In genomic region chr6:18039481-18039880, GRCh38 we compare ENCODE assay signal across 25 cellular contexts. TPM values are rescaled to one million over a fixed set of nuclear protein-coding genes. Genes with fewer than 3 reads are reported as not detected.
DNase-seq lines count a peak whose midpoint lies in the region; ATAC-seq, FAIRE-seq and TF ChIP-seq lines count a peak whose summit lies in the region.
"Had no signal": no experiment of that assay in that cellular context is flagged by ENCODE, and none has a peak within 500 bp of the region (broad histone marks: within the 10 kb centered on the region; RNA-seq: fewer than 3 reads in every experiment).

No MANE protein-coding gene starts in this region.

- CTCF ChIA-PET in mammary epithelial cell (lab: Charles Lee; ENCODE audit: low non-redundant PET) = no interaction called here

- H3K27ac Mint-ChIP-seq in HFFc6 = peak overlapping the region; percentile 62
- H3K27ac Mint-ChIP-seq in astrocyte (ENCODE audit: unreplicated experiment) = no peak overlapping the region
- H3K27ac Mint-ChIP-seq: B cell; CD8-positive, alpha-beta T cell had no signal

- H3K36me3 ChIP-seq in astrocyte (ENCODE audit: insufficient read depth, low read length) (no peaks in the 10 kb centered on the region), mammary epithelial cell (ENCODE audit: insufficient read depth, low read length) (no peaks in the 10 kb centered on the region), heart right ventricle (no peaks in the 10 kb centered on the region)

- no peak overlapping the region for H3K4me3 ChIP-seq in astrocyte (ENCODE audit: insufficient read depth, low read depth, low read length)
- no peak overlapping the region for H3K4me3 ChIP-seq in mammary epithelial cell (replicated peaks in 1 of 3; ENCODE audit: insufficient read depth in 1 of 3, low read depth in 2 of 3, low read length in 3 of 3)
- no peak overlapping the region for H3K4me3 ChIP-seq in heart right ventricle

- H3K27ac ChIP-seq in astrocyte (ENCODE audit: low read depth, low read length) (no peak overlapping the region), foreskin keratinocyte (peak overlapping the region; percentile 19), mammary epithelial cell (ENCODE audit: insufficient read depth, low read depth, low read length) (no peak overlapping the region), heart right ventricle (no peak overlapping the region)
- H3K27ac ChIP-seq: C4-2B had no signal

- BruUV-seq in mammary epithelial cell (replicated peaks; lab: Mats Ljungman, UMichigan) = no TSS peak

- no peak for FAIRE-seq in astrocyte (lab: Jason Lieb, UNC)
- FAIRE-seq: GM18507, H54, HTR-8/SVneo had no signal

- H3K27me3 Mint-ChIP-seq in HFFc6 (ENCODE audit: insufficient read depth) = peaks cover 2% of the 10 kb centered on the region; the same call in 1 of the 2 replicates
- no peaks in the 10 kb centered on the region for H3K27me3 Mint-ChIP-seq in astrocyte (ENCODE audit: low read depth, unreplicated experiment)

- H3K9me3 Mint-ChIP-seq in HFFc6 = no peaks in the 10 kb centered on the region
- H3K9me3 Mint-ChIP-seq in astrocyte (ENCODE audit: unreplicated experiment) = no peaks in the 10 kb centered on the region
- H3K9me3 Mint-ChIP-seq: CD8-positive, alpha-beta T cell had no signal

- H3K4me1 Mint-ChIP-seq in HFFc6 (ENCODE audit: low read depth) = peaks cover 46% of the 10 kb centered on the region
- H3K4me1 Mint-ChIP-seq in astrocyte (ENCODE audit: low read depth, unreplicated experiment) = peaks cover 9% of the 10 kb centered on the region
- H3K4me1 Mint-ChIP-seq: B cell had no signal

- H4K20me1 ChIP-seq in astrocyte (ENCODE audit: insufficient read depth, low read length) (no peaks in the 10 kb centered on the region), mammary epithelial cell (ENCODE audit: insufficient read depth, low read length) (no peaks in the 10 kb centered on the region)

- ATAC-seq in foreskin keratinocyte (no peak), GM21447 (IDR thresholded peaks at IDR 0.05; ENCODE audit: unreplicated experiment) (no peak), heart right ventricle (no peak)
- ATAC-seq: CD8-positive, alpha-beta T cell had no signal

- no peak overlapping the region for H3K4me2 ChIP-seq in astrocyte (ENCODE audit: low read length)
- no peak overlapping the region for H3K4me2 ChIP-seq in mammary epithelial cell (ENCODE audit: insufficient read depth, low read depth, low read length)

- H3K9ac ChIP-seq in astrocyte (ENCODE audit: low read length) (no peak overlapping the region), mammary epithelial cell (ENCODE audit: insufficient read depth, low read length) (no peak overlapping the region)

- no peaks in the 10 kb centered on the region for H3K79me2 ChIP-seq in astrocyte (ENCODE audit: insufficient read depth, low read length)
- no peaks in the 10 kb centered on the region for H3K79me2 ChIP-seq in mammary epithelial cell (ENCODE audit: insufficient read depth, low read length)

- H3K27me3 ChIP-seq in astrocyte (ENCODE audit: insufficient read depth, low read length) (no peaks in the 10 kb centered on the region), foreskin keratinocyte (no peaks in the 10 kb centered on the region), mammary epithelial cell (ENCODE audit: insufficient read depth, low read length) (no peaks in the 10 kb centered on the region), heart right ventricle (no peaks in the 10 kb centered on the region)

- 100% methylated on average over 3 of the region's 3 CpGs for WGBS in mammary epithelial cell (ENCODE audit: low coverage, missing lambda C conversion rate)
- WGBS in heart right ventricle, 2 donors = 94% methylated on average over 3 of the region's 3 CpGs

- H2AFZ ChIP-seq in astrocyte (ENCODE audit: low read depth, low read length) (no peak overlapping the region), mammary epithelial cell (ENCODE audit: low read depth, low read length) (no peak overlapping the region)

- in situ Hi-C loops in mammary epithelial cell (cut with MboI; ENCODE audit: low sequenced_read_pairs in 2 of 2) = no loop called here

- DNase-seq in HFFc6 = no peak
- peak; percentile 44 for DNase-seq in astrocyte (ENCODE audit: low read depth)
- DNase-seq in foreskin keratinocyte = no peak
- no peak for DNase-seq in SIG-M5 (lab: John Stamatoyannopoulos, UW)
- no peak for DNase-seq in mammary epithelial cell
- DNase-seq in heart right ventricle = no peak
- DNase-seq: Calu3; CD8-positive, alpha-beta T cell; DMS79 treated with DMSO at 0.1 percent for 48 hours; KG1; MM.1S; NCI-H1417 treated with DMSO at 0.1 percent for 48 hours; NCI-H1694 treated with DMSO at 0.1 percent for 48 hours; NCI-H2081; NCI-H2227 treated with DMSO at 0.1 percent for 48 hours; NCI-H526 treated with DMSO at 0.1 percent for 48 hours; Right ventricle myocardium superior; RPMI8226; T-helper 1 cell had no signal

- H3K4me3 Mint-ChIP-seq in HFFc6 = no peak overlapping the region
- H3K4me3 Mint-ChIP-seq in astrocyte (ENCODE audit: unreplicated experiment) = no peak overlapping the region
- H3K4me3 Mint-ChIP-seq: B cell; CD8-positive, alpha-beta T cell had no signal

- dilution Hi-C loops in mammary epithelial cell (cut with HindIII; ENCODE audit: low sequenced_read_pairs) = no loop called here

- no peaks in the 10 kb centered on the region for H3K9me3 ChIP-seq in astrocyte (ENCODE audit: insufficient read depth, low read depth, low read length)
- no peaks in the 10 kb centered on the region for H3K9me3 ChIP-seq in mammary epithelial cell (replicated peaks; ENCODE audit: insufficient read depth, low read length)
- no peaks in the 10 kb centered on the region for H3K9me3 ChIP-seq in heart right ventricle

- H3K36me3 Mint-ChIP-seq in HFFc6 (ENCODE audit: low read depth) = no peaks in the 10 kb centered on the region
- H3K36me3 Mint-ChIP-seq in astrocyte (ENCODE audit: low read depth, unreplicated experiment) = no peaks in the 10 kb centered on the region
- H3K36me3 Mint-ChIP-seq: CD8-positive, alpha-beta T cell had no signal

- intact Hi-C loops in mammary epithelial cell (cut with micrococcal nuclease) = no loop called here
- intact Hi-C loops in heart right ventricle (cut with DNase I) = no loop called here

- H3K4me1 ChIP-seq in astrocyte (ENCODE audit: insufficient read depth, low read length) (peaks cover 8% of the 10 kb centered on the region), foreskin keratinocyte (peaks cover 15% of the 10 kb centered on the region), mammary epithelial cell (ENCODE audit: insufficient read depth, low read length) (peaks cover 13% of the 10 kb centered on the region), heart right ventricle (peaks cover 0 to 16% (median 4%) of the 10 kb centered on the region in 9 donors)

- no peak for TF ChIP-seq CTCF in HFFc6 (IDR thresholded peaks at IDR 0.05)
- no peak for TF ChIP-seq CTCF in astrocyte (IDR thresholded peaks at IDR 0.05; ENCODE audit: insufficient read depth, low read depth, low read length)
- TF ChIP-seq CTCF in foreskin keratinocyte (conservative IDR thresholded peaks at IDR 0.05) = no peak
- no peak for TF ChIP-seq CTCF in mammary epithelial cell (conservative IDR thresholded peaks at IDR 0.05 in 1 of 2, IDR thresholded peaks at IDR 0.05 in 1 of 2; ENCODE audit: extremely low read depth in 1 of 2, insufficient read depth in 1 of 2, low read depth in 1 of 2, low read length in 2 of 2)
- TF ChIP-seq CTCF in heart right ventricle (IDR thresholded peaks at IDR 0.05) = no peak

RNA-seq across cellular contexts. Expression of gene KIF13A, which starts 52.0 kb away (rescaled TPM):
- 10 to 100 TPM; 63.7 to 72.8 (median 66.4) TPM for total RNA-seq in HFFc6 (2021; fragmentation: NEBNext Ultra II Directional; extraction: Animal tissue kit (Norgen Biotek cat#: 25700))
- total RNA-seq in astrocyte (38.1 and 38.4 TPM in 2 replicates), foreskin keratinocyte (84.2 and 89.1 TPM in 2 replicates), mammary epithelial cell (10 to 100 TPM; 71.2 to 85.5 TPM), heart right ventricle (100 to 1,000 TPM in 6 of 10 donors, 10 to 100 TPM in 4; 48.0 to 198 (median 118) TPM)
- polyA plus RNA-seq in foreskin keratinocyte (24.8 and 32.3 TPM in 2 replicates), mammary epithelial cell (36.9 TPM), heart right ventricle (10 to 100 TPM; 16.7 to 17.2 TPM)
- 69.5 TPM for polyA minus RNA-seq in mammary epithelial cell
